9 cellular contexts compared by ENCODE assay signal in the genomic region with DNA sequence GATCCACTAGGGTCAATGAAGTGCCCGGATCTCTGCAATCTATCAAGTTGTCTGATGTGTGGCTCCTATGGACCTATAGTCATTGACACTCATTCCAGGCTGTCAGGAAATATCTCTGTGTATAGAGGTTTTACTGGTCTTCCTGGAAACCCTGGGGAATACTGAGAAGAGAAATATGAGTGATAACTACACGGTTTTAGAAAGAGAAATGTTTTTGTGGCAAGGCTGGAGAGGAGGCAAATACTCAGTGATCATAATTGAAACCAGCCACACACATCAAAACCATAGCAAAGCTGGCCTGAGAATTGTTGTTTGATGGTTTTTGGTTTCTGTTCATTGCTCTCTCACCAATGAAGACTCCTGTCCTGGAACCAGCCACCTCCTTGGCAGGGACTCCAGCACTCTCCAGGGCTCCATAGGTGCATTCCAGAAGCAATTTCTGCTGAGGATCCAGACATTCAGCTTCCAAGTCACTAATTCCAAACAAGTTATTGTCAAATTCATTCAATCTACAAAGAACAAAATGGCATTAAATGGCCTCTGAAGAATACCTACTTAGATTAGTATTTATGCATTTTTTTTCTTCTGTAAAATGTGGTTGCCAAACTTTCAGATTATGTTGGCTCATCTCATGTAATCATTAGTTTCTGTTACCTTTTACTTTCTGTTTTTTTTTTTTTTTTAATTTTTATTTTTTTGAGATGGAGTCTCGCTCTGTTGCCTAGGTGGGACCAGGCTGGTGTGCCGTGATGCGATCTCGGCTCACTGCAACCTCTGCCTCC.
DNase-seq lines count a peak whose midpoint lies in the region; ATAC-seq, FAIRE-seq and TF ChIP-seq lines count a peak whose summit lies in the region.
"Had no signal": no experiment of that assay in that cellular context is flagged by ENCODE, and none has a peak within 500 bp of the region (broad histone marks: within the 10 kb centered on the region; RNA-seq: fewer than 3 reads in every experiment).

No MANE protein-coding gene starts in this region.

- CTCF ChIA-PET in MCF 10A (lab: Yijun Ruan, JAX): no interaction called here

- TF ChIP-seq CTCF in GM12865 (IDR thresholded peaks at IDR 0.05; ENCODE audit: insufficient read depth, low read depth, low read length, missing control alignments): no peak
- TF ChIP-seq CTCF in MCF 10A (IDR thresholded peaks at IDR 0.05; ENCODE audit: unreplicated experiment): no peak

- no peaks in the 10 kb centered on the region for H3K9me3 Mint-ChIP-seq in MCF 10A (ENCODE audit: unreplicated experiment)
- H3K9me3 Mint-ChIP-seq: T-cell had no signal

- POLR2A ChIA-PET in MCF 10A (lab: Yijun Ruan, JAX): no interaction called here

- peaks cover 4% of the 10 kb centered on the region for H3K36me3 Mint-ChIP-seq in MCF 10A (ENCODE audit: insufficient read depth, unreplicated experiment)

- H3K4me3 Mint-ChIP-seq in MCF 10A (ENCODE audit: unreplicated experiment): no peak overlapping the region
- H3K4me3 Mint-ChIP-seq: T-cell had no signal

- BruUV-seq in MCF 10A (replicated peaks; lab: Mats Ljungman, UMichigan): no TSS peak

- no peak overlapping the region for H3K27ac Mint-ChIP-seq in MCF 10A (ENCODE audit: low read depth, unreplicated experiment)
- H3K27ac Mint-ChIP-seq: T-cell had no signal

- no peaks in the 10 kb centered on the region for H3K27me3 Mint-ChIP-seq in MCF 10A (ENCODE audit: insufficient read depth, unreplicated experiment)
- H3K27me3 Mint-ChIP-seq: T-cell had no signal

- peak; percentile 83 for DNase-seq in GM12865 (ENCODE audit: low read depth)
- DNase-seq in GM19239 (ENCODE audit: insufficient read length, low spot score): peak; percentile 9
- peak; percentile 9 for DNase-seq in OCI-M1 (lab: John Stamatoyannopoulos, UW)
- no peak for DNase-seq in left colon
- DNase-seq in NCI-H345 (lab: John Stamatoyannopoulos, UW): no peak
- no peak for DNase-seq in MCF 10A (ENCODE audit: unreplicated experiment)
- no peak for DNase-seq in NCI-H510A (lab: John Stamatoyannopoulos, UW)
- DNase-seq: T-cell had no signal

- FAIRE-seq in GM19239 (lab: Jason Lieb, UNC): peak; percentile 73

- peak; percentile 94 for ATAC-seq in HG02852 (IDR thresholded peaks at IDR 0.05; ENCODE audit: unreplicated experiment)
- no peak for ATAC-seq in left colon
- ATAC-seq: T-cell had no signal

- no peaks in the 10 kb centered on the region for H3K4me1 Mint-ChIP-seq in MCF 10A (ENCODE audit: insufficient read depth, unreplicated experiment)
- H3K4me1 Mint-ChIP-seq: T-cell had no signal

- intact Hi-C loops in left colon (cut with DNase I, micrococcal nuclease): no loop called here
- intact Hi-C loops in MCF 10A (cut with micrococcal nuclease): no loop called here

- no peak overlapping the region for H3K4me3 ChIP-seq in GM12865 (ENCODE audit: low read depth, low read length)

Comparison
In these comparisons a context has a peak if more than half of its experiments do, and no peak if none do; other contexts are left out.
1. DNase-seq: peak in GM12865 (single experiment), GM19239 (single experiment) and OCI-M1 (single experiment); none in left colon (0 of 2), NCI-H345 (single experiment), MCF 10A (single experiment) and NCI-H510A (single experiment).